20 cellular contexts compared by ENCODE assay signal in genomic region chr7:84041649-84042048, GRCh38.
A peak's percentile ranks its signal among the peaks of the same experiment; 100 is the strongest.
DNase-seq lines count a peak whose midpoint lies in the region; ATAC-seq and TF ChIP-seq lines count a peak whose summit lies in the region.
"Had no signal": no experiment of that assay in that cellular context is flagged by ENCODE, and none has a peak within 500 bp of the region (broad histone marks: within the 10 kb centered on the region; RNA-seq: fewer than 3 reads in every experiment).

No MANE protein-coding gene starts in this region.

- no peaks in the 10 kb centered on the region for H3F3A ChIP-seq in GM23338 (replicated peaks; ENCODE audit: low read depth)
- H3F3A ChIP-seq in smooth muscle cell (ENCODE audit: low read depth): no peaks in the 10 kb centered on the region

- DNase-seq in GM23338 (ENCODE audit: low spot score) (no peak), Panc1 (ENCODE audit: low read depth, low spot score) (no peak), epithelial cell of prostate (ENCODE audit: low read depth, low spot score) (no peak), smooth muscle cell (lab: John Stamatoyannopoulos, UW; ENCODE audit: unreplicated experiment) (no peak), spleen (no peak), HUDEP-2 (lab: John Stamatoyannopoulos, UW; ENCODE audit: unreplicated experiment in 76 of 76) (no peak)
- DNase-seq: anterior cingulate cortex; caudate nucleus; CD4-positive, alpha-beta T cell; heart left ventricle; NCI-H1105; NCI-H2081; NCI-H446 treated with DMSO at 0.1 percent for 48 hours; nucleus accumbens; Right ventricle myocardium superior had no signal

- H3K27ac ChIP-seq in GM23338 (ENCODE audit: low read depth) (no peak overlapping the region), Panc1 (ENCODE audit: low read length) (peak overlapping the region; percentile 15), epithelial cell of prostate (peak overlapping the region; percentile 57), smooth muscle cell (ENCODE audit: low read depth) (peak overlapping the region; percentile 41), spleen (no peak overlapping the region)
- H3K27ac ChIP-seq: heart left ventricle, vagina had no signal

- no peaks in the 10 kb centered on the region for H4K20me1 ChIP-seq in GM23338 (replicated peaks; ENCODE audit: insufficient read depth)
- H4K20me1 ChIP-seq in smooth muscle cell (ENCODE audit: low read depth): no peaks in the 10 kb centered on the region

- ATAC-seq in GM23338 (no peak), Panc1 (no peak), GM18868 (IDR thresholded peaks at IDR 0.05; ENCODE audit: unreplicated experiment) (no peak)
- ATAC-seq: heart left ventricle; stimulated activated effector memory CD8-positive, alpha-beta T cell treated with anti-CD3 and anti-CD28 coated beads, Interleukin-12 subunit alpha, Interleukin-12 subunit beta, amount 100 ng/mL, for 72 hours had no signal

- H3K27me3 ChIP-seq in GM23338 (ENCODE audit: insufficient read depth) (no peaks in the 10 kb centered on the region), Panc1 (ENCODE audit: control insufficient read depth, insufficient read depth, low read length) (no peaks in the 10 kb centered on the region), smooth muscle cell (ENCODE audit: low read depth) (no peaks in the 10 kb centered on the region), spleen (replicated peaks in 1 of 7) (no peaks in the 10 kb centered on the region)
- H3K27me3 ChIP-seq: heart left ventricle, vagina had no signal

- no peaks in the 10 kb centered on the region for H3K9me3 Mint-ChIP-seq in GM23338
- H3K9me3 Mint-ChIP-seq: activated naive CD4-positive, alpha-beta T cell treated with anti-CD3 and anti-CD28 coated beads, Interleukin-2, amount 50 U/mL, for 24 hours; activated T-helper 1 cell treated with anti-CD3 and anti-CD28 coated beads, Interleukin-12 subunit alpha, Interleukin-12 subunit beta, Interleukin-2, Interleukin-4 antibody, amounts not matched to agents 30 ng/mL and 10 ng/mL and 1 ng/mL, durations not matched to agents 14 hours and 24 hours and 36 hours; CD4-positive, alpha-beta T cell had no signal

- POLR2A ChIA-PET in Panc1 (lab: Charles Lee): no interaction called here

- no peak overlapping the region for H3K4me2 ChIP-seq in GM23338
- H3K4me2 ChIP-seq in smooth muscle cell: no peak overlapping the region

- no TSS peak for BruUV-seq in Panc1 (replicated peaks; lab: Mats Ljungman, UMichigan)

- WGBS in smooth muscle cell (ENCODE audit: low lambda C conversion rate): 86% methylated on average over 5 of the region's 5 CpGs
- 81 to 89% (median 85%) methylated on average over 5 of the region's 5 CpGs for WGBS in spleen, 5 donors

- TF ChIP-seq POLR2A in spleen (IDR thresholded peaks at IDR 0.05): no peak

- H3K27ac Mint-ChIP-seq in GM23338: peak overlapping the region; percentile 42; the same call in 1 of the 2 replicates
- H3K27ac Mint-ChIP-seq: activated naive CD4-positive, alpha-beta T cell treated with anti-CD3 and anti-CD28 coated beads, Interleukin-2, amount 50 U/mL, for 24 hours; activated T-helper 1 cell treated with anti-CD3 and anti-CD28 coated beads, Interleukin-12 subunit alpha, Interleukin-12 subunit beta, Interleukin-2, Interleukin-4 antibody, amounts not matched to agents 30 ng/mL and 10 ng/mL and 1 ng/mL, durations not matched to agents 14 hours and 24 hours and 36 hours; CD4-positive, alpha-beta T cell; stimulated activated effector memory CD8-positive, alpha-beta T cell treated with anti-CD3 and anti-CD28 coated beads, Interleukin-12 subunit alpha, Interleukin-12 subunit beta, amount 100 ng/mL, for 72 hours had no signal

- H3K4me1 Mint-ChIP-seq in GM23338: peaks cover 20% of the 10 kb centered on the region
- H3K4me1 Mint-ChIP-seq: activated naive CD4-positive, alpha-beta T cell treated with anti-CD3 and anti-CD28 coated beads, Interleukin-2, amount 50 U/mL, for 24 hours; stimulated activated effector memory CD8-positive, alpha-beta T cell treated with anti-CD3 and anti-CD28 coated beads, Interleukin-12 subunit alpha, Interleukin-12 subunit beta, amount 100 ng/mL, for 72 hours had no signal

- TF ChIP-seq CTCF in GM23338 (conservative IDR thresholded peaks at IDR 0.05; ENCODE audit: low read depth in 2 of 2) (no peak), Panc1 (IDR thresholded peaks at IDR 0.05) (no peak), smooth muscle cell (IDR thresholded peaks at IDR 0.05; ENCODE audit: borderline replicate concordance, insufficient read depth, poor library complexity, severe bottlenecking) (no peak), spleen (IDR thresholded peaks at IDR 0.05 in 8 of 11, conservative IDR thresholded peaks at IDR 0.05 in 3 of 11) (no peak)

- H3K9ac ChIP-seq in smooth muscle cell (ENCODE audit: low read depth): no peak overlapping the region

- H3K4me3 ChIP-seq in GM23338: no peak overlapping the region
- no peak overlapping the region for H3K4me3 ChIP-seq in Panc1 (ENCODE audit: low read depth in 2 of 2, low read length in 2 of 2)
- H3K4me3 ChIP-seq in smooth muscle cell: no peak overlapping the region
- no peak overlapping the region for H3K4me3 ChIP-seq in spleen
- H3K4me3 ChIP-seq: heart left ventricle, vagina had no signal

- H3K9me2 ChIP-seq in GM23338 (ENCODE audit: insufficient read depth): no peaks in the 10 kb centered on the region

- H3K4me3 Mint-ChIP-seq in GM23338: no peak overlapping the region
- H3K4me3 Mint-ChIP-seq: activated naive CD4-positive, alpha-beta T cell treated with anti-CD3 and anti-CD28 coated beads, Interleukin-2, amount 50 U/mL, for 24 hours; activated T-helper 1 cell treated with anti-CD3 and anti-CD28 coated beads, Interleukin-12 subunit alpha, Interleukin-12 subunit beta, Interleukin-2, Interleukin-4 antibody, amounts not matched to agents 30 ng/mL and 10 ng/mL and 1 ng/mL, durations not matched to agents 14 hours and 24 hours and 36 hours; CD4-positive, alpha-beta T cell; stimulated activated effector memory CD8-positive, alpha-beta T cell treated with anti-CD3 and anti-CD28 coated beads, Interleukin-12 subunit alpha, Interleukin-12 subunit beta, amount 100 ng/mL, for 72 hours had no signal

- in situ Hi-C loops in Panc1 (cut with HindIII; ENCODE audit: low pct_unique_long_range_greater_than_20kb, low sequenced_read_pairs): no loop called here

- no peak overlapping the region for H2AFZ ChIP-seq in GM23338
- H2AFZ ChIP-seq in smooth muscle cell (ENCODE audit: low read depth): no peak overlapping the region

- H3K36me3 ChIP-seq in GM23338 (ENCODE audit: insufficient read depth) (no peaks in the 10 kb centered on the region), Panc1 (ENCODE audit: control insufficient read depth, insufficient read depth, low read length) (no peaks in the 10 kb centered on the region), smooth muscle cell (ENCODE audit: low read depth) (no peaks in the 10 kb centered on the region), spleen (no peaks in the 10 kb centered on the region)
- H3K36me3 ChIP-seq: heart left ventricle, vagina had no signal

- H3K36me3 Mint-ChIP-seq in GM23338 (ENCODE audit: low read depth): no peaks in the 10 kb centered on the region
- H3K36me3 Mint-ChIP-seq: activated naive CD4-positive, alpha-beta T cell treated with anti-CD3 and anti-CD28 coated beads, Interleukin-2, amount 50 U/mL, for 24 hours; stimulated activated effector memory CD8-positive, alpha-beta T cell treated with anti-CD3 and anti-CD28 coated beads, Interleukin-12 subunit alpha, Interleukin-12 subunit beta, amount 100 ng/mL, for 72 hours had no signal

- no peaks in the 10 kb centered on the region for H3K27me3 Mint-ChIP-seq in GM23338 (ENCODE audit: insufficient read depth, low read depth, poor library complexity)
- H3K27me3 Mint-ChIP-seq: activated naive CD4-positive, alpha-beta T cell treated with anti-CD3 and anti-CD28 coated beads, Interleukin-2, amount 50 U/mL, for 24 hours; CD4-positive, alpha-beta T cell had no signal

- CTCF ChIA-PET in Panc1 (lab: Charles Lee): no interaction called here

- H3K79me2 ChIP-seq in GM23338 (replicated peaks; ENCODE audit: insufficient read depth): no peaks in the 10 kb centered on the region
- no peaks in the 10 kb centered on the region for H3K79me2 ChIP-seq in smooth muscle cell (ENCODE audit: low read depth)

- no peaks in the 10 kb centered on the region for H3K9me3 ChIP-seq in Panc1 (ENCODE audit: control insufficient read depth, insufficient read depth, low read depth, low read length)
- no peaks in the 10 kb centered on the region for H3K9me3 ChIP-seq in smooth muscle cell (replicated peaks; ENCODE audit: low read depth)
- no peaks in the 10 kb centered on the region for H3K9me3 ChIP-seq in spleen
- H3K9me3 ChIP-seq: heart left ventricle, vagina had no signal

- 0 out of 2 replicates have a peak, but pooled peaks cover 5% of the 10 kb centered on the region for H3K4me1 ChIP-seq in GM23338 (ENCODE audit: insufficient read depth)
- H3K4me1 ChIP-seq in Panc1 (ENCODE audit: control insufficient read depth, insufficient read depth, low read length): peaks cover 16% of the 10 kb centered on the region; the same call in 1 of the 2 replicates
- peaks cover 32% of the 10 kb centered on the region for H3K4me1 ChIP-seq in smooth muscle cell (ENCODE audit: low read depth)
- no peaks in the 10 kb centered on the region for H3K4me1 ChIP-seq in spleen
- H3K4me1 ChIP-seq: heart left ventricle, vagina had no signal

- intact Hi-C loops in Panc1 (cut with micrococcal nuclease; ENCODE audit: unreplicated experiment) (no loop called here), spleen (cut with DNase I; ENCODE audit: low total_unique reads) (no loop called here)

TF ChIP-seq in GM23338, 12 proteins besides CTCF, POLR2A, EP300 and RAD21 (continues in another document):
- TF ChIP-seq ZNF331 (CRISPR knock-in tag; IDR thresholded peaks at IDR 0.05; ENCODE audit: low read depth): no peak
- TF ChIP-seq ZNF114 (CRISPR knock-in tag; IDR thresholded peaks at IDR 0.05): no peak
- TF ChIP-seq EZH2 (IDR thresholded peaks at IDR 0.05; ENCODE audit: low read depth, unreplicated experiment): no peak
- no peak for TF ChIP-seq POLR2AphosphoS5 (IDR thresholded peaks at IDR 0.05; ENCODE audit: low read depth)
- no peak for TF ChIP-seq STAT1 (IDR thresholded peaks at IDR 0.05; ENCODE audit: unreplicated experiment)

Comparison
In these comparisons a context has a peak if more than half of its experiments do, and no peak if none do; other contexts are left out.
1. H3K27ac ChIP-seq: peak in Panc1 (single experiment), epithelial cell of prostate (single experiment) and smooth muscle cell (single experiment); none in GM23338 (single experiment) and spleen (0 of 8).